20 cellular contexts compared by ENCODE assay signal in genomic region chr6:33143113-33143760, GRCh38. TPM values are rescaled to one million over a fixed set of nuclear protein-coding genes. Genes with fewer than 3 reads are reported as not detected.
A peak's percentile ranks its signal among the peaks of the same experiment; 100 is the strongest.
DNase-seq lines count a peak whose midpoint lies in the region; ATAC-seq and TF ChIP-seq lines count a peak whose summit lies in the region.
"Had no signal": no experiment of that assay in that cellular context is flagged by ENCODE, and none has a peak within 500 bp of the region (broad histone marks: within the 10 kb centered on the region; RNA-seq: fewer than 3 reads in every experiment).

No MANE protein-coding gene starts in this region.

- no peaks in the 10 kb centered on the region for H3K27me3 ChIP-seq in endodermal cell (ENCODE audit: control insufficient read depth, insufficient read depth, low read length, poor library complexity, severe bottlenecking)
- H3K27me3 ChIP-seq in esophagus squamous epithelium: peaks cover 0 to 21% (median 0%) of the 10 kb centered on the region in 4 donors

- H3K4me3 ChIP-seq in GM12875 (ENCODE audit: low read depth, low read length) (no peak overlapping the region), endodermal cell (ENCODE audit: low read length) (no peak overlapping the region), esophagus squamous epithelium (no peak overlapping the region)
- H3K4me3 ChIP-seq: thoracic aorta had no signal

- H3K36me3 Mint-ChIP-seq in endodermal cell (ENCODE audit: low read depth) (no peaks in the 10 kb centered on the region), progenitor cell of endocrine pancreas (ENCODE audit: insufficient read depth) (no peaks in the 10 kb centered on the region)
- H3K36me3 Mint-ChIP-seq: activated naive CD8-positive, alpha-beta T cell treated with anti-CD3 and anti-CD28 coated beads, Interleukin-2, amount 10 ng/mL, durations not matched to agents 7 days and 5 days had no signal

- TF ChIP-seq CTCF in GM12875 (IDR thresholded peaks at IDR 0.05; ENCODE audit: borderline replicate concordance, insufficient read depth, low read depth, low read length): peak; percentile 35; the same call in 1 of the 2 replicates
- peak; percentile 56 for TF ChIP-seq CTCF in endodermal cell (conservative IDR thresholded peaks at IDR 0.05)
- TF ChIP-seq CTCF in progenitor cell of endocrine pancreas (IDR thresholded peaks at IDR 0.05; ENCODE audit: unreplicated experiment): peak; percentile 28
- TF ChIP-seq CTCF in esophagus squamous epithelium (IDR thresholded peaks at IDR 0.05): no peak

- peaks cover 13% of the 10 kb centered on the region for H3K27me3 Mint-ChIP-seq in endodermal cell (ENCODE audit: insufficient read depth)
- peaks cover 30% of the 10 kb centered on the region for H3K27me3 Mint-ChIP-seq in progenitor cell of endocrine pancreas

- H3K27ac ChIP-seq in endodermal cell (ENCODE audit: low read depth, low read length): no peak overlapping the region
- H3K27ac ChIP-seq in esophagus squamous epithelium: no peak overlapping the region
- H3K27ac ChIP-seq: thoracic aorta had no signal

- no peak overlapping the region for H3K27ac Mint-ChIP-seq in endodermal cell
- H3K27ac Mint-ChIP-seq in progenitor cell of endocrine pancreas: no peak overlapping the region
- H3K27ac Mint-ChIP-seq: activated CD4-positive, alpha-beta T cell treated with anti-CD3 and anti-CD28 coated beads, Interleukin-2, amount 10 ng/mL, durations not matched to agents 24 days and 14 days; activated naive CD8-positive, alpha-beta T cell treated with anti-CD3 and anti-CD28 coated beads, Interleukin-2, amount 10 ng/mL, durations not matched to agents 7 days and 5 days; activated T-cell treated with anti-CD3 and anti-CD28 coated beads, Interleukin-2, amount 50 U/mL, for 24 hours; CD4-positive, alpha-beta T cell had no signal

- no peaks in the 10 kb centered on the region for H3K36me3 ChIP-seq in endodermal cell (ENCODE audit: control insufficient read depth, insufficient read depth, low read length)
- no peaks in the 10 kb centered on the region for H3K36me3 ChIP-seq in esophagus squamous epithelium
- H3K36me3 ChIP-seq: thoracic aorta had no signal

- H3K4me3 Mint-ChIP-seq in endodermal cell: no peak overlapping the region
- no peak overlapping the region for H3K4me3 Mint-ChIP-seq in progenitor cell of endocrine pancreas (ENCODE audit: low read depth)
- H3K4me3 Mint-ChIP-seq: activated CD4-positive, alpha-beta T cell treated with anti-CD3 and anti-CD28 coated beads, Interleukin-2, amount 10 ng/mL, durations not matched to agents 24 days and 14 days; activated naive CD8-positive, alpha-beta T cell treated with anti-CD3 and anti-CD28 coated beads, Interleukin-2, amount 10 ng/mL, durations not matched to agents 7 days and 5 days; activated T-cell treated with anti-CD3 and anti-CD28 coated beads, Interleukin-2, amount 50 U/mL, for 24 hours; CD4-positive, alpha-beta T cell had no signal

- intact Hi-C loops in esophagus squamous epithelium (cut with DNase I): no loop called here

- peak; percentile 66 for DNase-seq in MV-4-11 (lab: John Stamatoyannopoulos, UW)
- no peak for DNase-seq in endodermal cell
- DNase-seq in progenitor cell of endocrine pancreas (ENCODE audit: low spot score, unreplicated experiment): no peak
- DNase-seq in activated naive CD4-positive, alpha-beta T cell (lab: John Stamatoyannopoulos, UW): no peak
- DNase-seq in esophagus squamous epithelium (lab: John Stamatoyannopoulos, UW): no peak
- DNase-seq: activated CD4-positive, alpha-beta T cell treated with anti-CD3 and anti-CD28 coated beads, Interleukin-2, amount 10 ng/mL, durations not matched to agents 24 days and 14 days; activated naive CD8-positive, alpha-beta T cell treated with anti-CD3 and anti-CD28 coated beads, Interleukin-2, amount 10 ng/mL, durations not matched to agents 7 days and 5 days; activated T-cell treated with anti-CD3 and anti-CD28 coated beads, Interleukin-2, amount 50 U/mL, for 24 hours; CD4-positive, alpha-beta T cell; effector memory CD4-positive, alpha-beta T cell; hypothalamus; left cardiac atrium; NCI-H1930; NCI-H510A treated with DMSO at 0.1 percent for 48 hours; PC-3; posterior cingulate gyrus; stimulated activated CD4-positive, alpha-beta T cell treated with anti-CD3 and anti-CD28 coated beads, Interleukin-4, amount 100 ng/mL, for 4 hours had no signal

- H3K9ac ChIP-seq in endodermal cell (ENCODE audit: extremely low read depth, low read length, poor library complexity, severe bottlenecking): no peak overlapping the region

- no peak for TF ChIP-seq POLR2A in esophagus squamous epithelium (IDR thresholded peaks at IDR 0.05)

- H3K4me1 Mint-ChIP-seq in endodermal cell: no peaks in the 10 kb centered on the region
- H3K4me1 Mint-ChIP-seq in progenitor cell of endocrine pancreas (ENCODE audit: low read depth): no peaks in the 10 kb centered on the region

- ATAC-seq in HG02571 (IDR thresholded peaks at IDR 0.05; ENCODE audit: unreplicated experiment): no peak
- ATAC-seq: left cardiac atrium, PC-3 had no signal

- H3K9me3 ChIP-seq in endodermal cell (ENCODE audit: control insufficient read depth, low read length): no peaks in the 10 kb centered on the region
- H3K9me3 ChIP-seq in esophagus squamous epithelium: no peaks in the 10 kb centered on the region
- H3K9me3 ChIP-seq: thoracic aorta had no signal

- no peaks in the 10 kb centered on the region for H3K4me1 ChIP-seq in endodermal cell (ENCODE audit: control insufficient read depth, insufficient read depth, low read length)
- H3K4me1 ChIP-seq in esophagus squamous epithelium: no peaks in the 10 kb centered on the region

- 82% methylated on average over 13 of the region's 14 CpGs; no CpG with 5 or more reads in 1 of the 2 experiments for WGBS in endodermal cell (ENCODE audit: insufficient coverage in 1 of 2, insufficient read length in 1 of 2), 2 experiments
- WGBS in esophagus squamous epithelium, 2 donors: 74 to 77% methylated on average over 12 to 14 of the region's 14 CpGs

- H3K9me3 Mint-ChIP-seq in endodermal cell: peaks cover 2% of the 10 kb centered on the region
- H3K9me3 Mint-ChIP-seq in progenitor cell of endocrine pancreas (ENCODE audit: low read depth): no peaks in the 10 kb centered on the region
- H3K9me3 Mint-ChIP-seq: activated CD4-positive, alpha-beta T cell treated with anti-CD3 and anti-CD28 coated beads, Interleukin-2, amount 10 ng/mL, durations not matched to agents 24 days and 14 days; activated naive CD8-positive, alpha-beta T cell treated with anti-CD3 and anti-CD28 coated beads, Interleukin-2, amount 10 ng/mL, durations not matched to agents 7 days and 5 days; activated T-cell treated with anti-CD3 and anti-CD28 coated beads, Interleukin-2, amount 50 U/mL, for 24 hours; CD4-positive, alpha-beta T cell had no signal

RNA-seq across cellular contexts. Expression of gene COL11A2, which starts 49.0 kb away (rescaled TPM):
- total RNA-seq in endodermal cell: 1 to 10 TPM; 1.3 to 2.8 TPM
- 17.6 TPM for polyA plus RNA-seq in endodermal cell (2013, experiment 1 of 2)
- polyA plus RNA-seq in endodermal cell (2013, experiment 2 of 2): 13.1 TPM
- 4.3 and 5.3 TPM in 2 replicates for total RNA-seq in progenitor cell of endocrine pancreas
- total RNA-seq in esophagus squamous epithelium: under 1 TPM; 0.23 to 0.61 (median 0.41) TPM

RNA-seq across cellular contexts. Expression of gene RXRB, which starts 57.2 kb away (rescaled TPM):
- total RNA-seq in endodermal cell (10 to 100 TPM; 24.8 to 27.2 TPM), progenitor cell of endocrine pancreas (44.3 and 47.1 TPM in 2 replicates), esophagus squamous epithelium (10 to 100 TPM; 13.9 to 26.7 (median 16.7) TPM)
- 46.3 TPM for polyA plus RNA-seq in endodermal cell (2013, experiment 1 of 2)
- polyA plus RNA-seq in endodermal cell (2013, experiment 2 of 2): 38.0 TPM

RNA-seq across cellular contexts. Expression of gene SLC39A7, which starts 57.4 kb away (rescaled TPM):
- 100 to 1,000 TPM; 123 to 163 TPM for total RNA-seq in endodermal cell
- polyA plus RNA-seq in endodermal cell (2013, experiment 1 of 2): 107 TPM
- polyA plus RNA-seq in endodermal cell (2013, experiment 2 of 2): 105 TPM
- 108 and 109 TPM in 2 replicates for total RNA-seq in progenitor cell of endocrine pancreas
- total RNA-seq in esophagus squamous epithelium: 10 to 100 TPM; 43.1 to 72.4 (median 62.4) TPM

Comparison
In these comparisons a context has a peak if more than half of its experiments do, and no peak if none do; other contexts are left out.
1. CTCF ChIP-seq: peak in GM12875 (single experiment), endodermal cell (single experiment) and progenitor cell of endocrine pancreas (single experiment); none in esophagus squamous epithelium (0 of 6).